ENCODE assay signal across 26 cellular contexts in genomic region chr13:113740661-113741060, GRCh38.
"Had no signal": no experiment of that assay in that cellular context is flagged by ENCODE, and none has a peak within 500 bp of the region (broad histone marks: within the 10 kb centered on the region; RNA-seq: fewer than 3 reads in every experiment).

No MANE protein-coding gene starts in this region.

- H3K36me3 ChIP-seq: esophagus muscularis mucosa, heart left ventricle, left lung, neural progenitor cell had no signal

- H3K4me3 Mint-ChIP-seq: dendritic cell treated with granulocyte-macrophage colony-stimulating factor and Interleukin-4, amounts not matched to agents 40 ng/mL and 50 ng/mL, for 4 days; endodermal cell; natural killer cell; neural progenitor cell had no signal

- H3K27me3 ChIP-seq: neural progenitor cell, testis had no signal

- H3K4me1 ChIP-seq: esophagus muscularis mucosa, foreskin keratinocyte, testis had no signal

- H3K27ac Mint-ChIP-seq: activated T-helper 1 cell treated with anti-CD3 and anti-CD28 coated beads, Interleukin-12 subunit alpha, Interleukin-12 subunit beta, Interleukin-2, Interleukin-4 antibody, amounts not matched to agents 30 ng/mL and 10 ng/mL and 1 ng/mL, durations not matched to agents 14 hours and 24 hours and 36 hours; dendritic cell treated with granulocyte-macrophage colony-stimulating factor and Interleukin-4, amounts not matched to agents 40 ng/mL and 50 ng/mL, for 4 days; endodermal cell; natural killer cell; neural progenitor cell had no signal

- H3K36me3 Mint-ChIP-seq: natural killer cell, neural progenitor cell had no signal

- H3K9me3 ChIP-seq: esophagus muscularis mucosa, heart left ventricle, left lung, testis had no signal

- ATAC-seq: foreskin keratinocyte; heart left ventricle; left lung; right cardiac atrium; stimulated activated naive CD8-positive, alpha-beta T cell treated with anti-CD3 and anti-CD28 coated beads, Interleukin-15, Interleukin-2, amounts not matched to agents 100 U/mL and 50 U/mL, for 24 hours had no signal

- H3K4me3 ChIP-seq: esophagus muscularis mucosa, heart left ventricle, left lung, lung, neural progenitor cell, testis had no signal

- H3K4me1 Mint-ChIP-seq: endodermal cell had no signal

- H3K27ac ChIP-seq: esophagus muscularis mucosa, foreskin keratinocyte, heart left ventricle, left lung, neural progenitor cell, testis, VCaP had no signal

- DNase-seq: activated CD4-positive, alpha-beta T cell treated with anti-CD3 and anti-CD28 coated beads for 4 hours; activated CD4-positive, alpha-beta T cell treated with anti-CD3 and anti-CD28 coated beads, Interleukin-2, amount 50 U/mL, for 4 hours; activated CD8-positive, alpha-beta memory T cell treated with anti-CD3 and anti-CD28 coated beads for 24 hours; activated gamma-delta T cell; activated naive CD4-positive, alpha-beta T cell treated with anti-CD3 and anti-CD28 coated beads, Interleukin-2, amount 50 U/mL, for 16 hours; activated T-cell treated with anti-CD3 and anti-CD28 coated beads, Interleukin-2, amount 50 U/mL, for 1 hour; amniotic stem cell; endodermal cell; foreskin keratinocyte; kidney glomerular epithelial cell; mesendoderm; natural killer cell; stimulated activated CD4-positive, alpha-beta T cell treated with anti-CD3 and anti-CD28 coated beads, Interleukin-2, amount 100 ng/mL, for 48 hours; stimulated activated naive CD8-positive, alpha-beta T cell treated with anti-CD3 and anti-CD28 coated beads, Interleukin-15, Interleukin-2, amounts not matched to agents 100 U/mL and 50 U/mL, for 24 hours; T-helper 9 cell; testis; trophoblast cell had no signal

- H3K9me3 Mint-ChIP-seq: activated T-helper 1 cell treated with anti-CD3 and anti-CD28 coated beads, Interleukin-12 subunit alpha, Interleukin-12 subunit beta, Interleukin-2, Interleukin-4 antibody, amounts not matched to agents 30 ng/mL and 10 ng/mL and 1 ng/mL, durations not matched to agents 14 hours and 24 hours and 36 hours; dendritic cell treated with granulocyte-macrophage colony-stimulating factor and Interleukin-4, amounts not matched to agents 40 ng/mL and 50 ng/mL, for 4 days; endodermal cell; natural killer cell had no signal
